8 cellular contexts compared by ENCODE assay signal in genomic region chr1:151058682-151059341, GRCh38. TPM values are rescaled to one million over a fixed set of nuclear protein-coding genes. Genes with fewer than 3 reads are reported as not detected.
DNase-seq lines count a peak whose midpoint lies in the region; ATAC-seq, FAIRE-seq and TF ChIP-seq lines count a peak whose summit lies in the region.

No MANE protein-coding gene starts in this region.

- WGBS in smooth muscle cell (ENCODE audit: low lambda C conversion rate): 2% methylated on average over 18 of the region's 18 CpGs

- FAIRE-seq in H54 (lab: Jason Lieb, UNC): no peak

- H3K27ac ChIP-seq in ascending aorta (peak overlapping the region; percentile 96), iPS-20b (ENCODE audit: low read length) (peak overlapping the region; percentile 86), smooth muscle cell (ENCODE audit: low read depth) (peak overlapping the region; percentile 98)

- TF ChIP-seq CTCF in ascending aorta (IDR thresholded peaks at IDR 0.05): no peak
- no peak for TF ChIP-seq CTCF in smooth muscle cell (IDR thresholded peaks at IDR 0.05; ENCODE audit: borderline replicate concordance, insufficient read depth, poor library complexity, severe bottlenecking)

- H2AFZ ChIP-seq in smooth muscle cell (ENCODE audit: low read depth): no peak overlapping the region

- peaks cover 53% of the 10 kb centered on the region for H4K20me1 ChIP-seq in smooth muscle cell (ENCODE audit: low read depth)

- peaks cover 27% of the 10 kb centered on the region for H3F3A ChIP-seq in smooth muscle cell (ENCODE audit: low read depth)

- H3K79me2 ChIP-seq in smooth muscle cell (ENCODE audit: low read depth): peaks cover 96% of the 10 kb centered on the region

- H3K4me1 ChIP-seq in ascending aorta: peaks cover 0 to 37% of the 10 kb centered on the region in 2 donors
- H3K4me1 ChIP-seq in iPS-20b (ENCODE audit: insufficient read depth, low read length): peaks cover 14% of the 10 kb centered on the region
- peaks cover 27% of the 10 kb centered on the region for H3K4me1 ChIP-seq in smooth muscle cell (ENCODE audit: low read depth)

- H3K36me3 ChIP-seq in ascending aorta (peaks cover 24 to 30% of the 10 kb centered on the region in 2 donors), iPS-20b (ENCODE audit: insufficient read depth, low read depth, low read length) (peaks cover 38% of the 10 kb centered on the region), smooth muscle cell (ENCODE audit: low read depth) (peaks cover 3% of the 10 kb centered on the region)

- peak overlapping the region; percentile 89; the same call in 1 of the 2 replicates for H3K9ac ChIP-seq in iPS-20b (ENCODE audit: low read depth, low read length)
- peak overlapping the region; percentile 98 for H3K9ac ChIP-seq in smooth muscle cell (ENCODE audit: low read depth)

- no peak for TF ChIP-seq POLR2A in H54 (IDR thresholded peaks at IDR 0.05; ENCODE audit: low read depth, low read length)

- no peak for ATAC-seq in HG03039 (IDR thresholded peaks at IDR 0.05; ENCODE audit: unreplicated experiment)

- no peaks in the 10 kb centered on the region for H3K9me3 ChIP-seq in ascending aorta
- no peaks in the 10 kb centered on the region for H3K9me3 ChIP-seq in iPS-20b (ENCODE audit: insufficient read depth, low read depth, low read length)
- no peaks in the 10 kb centered on the region for H3K9me3 ChIP-seq in smooth muscle cell (replicated peaks; ENCODE audit: low read depth)

- H3K27me3 ChIP-seq in ascending aorta: no peaks in the 10 kb centered on the region
- H3K27me3 ChIP-seq in iPS-20b (ENCODE audit: insufficient read depth, low read length): no peaks in the 10 kb centered on the region
- no peaks in the 10 kb centered on the region for H3K27me3 ChIP-seq in smooth muscle cell (ENCODE audit: low read depth)

- H3K4me3 ChIP-seq in ascending aorta: peak overlapping the region; percentile 83 to 93
- H3K4me3 ChIP-seq in iPS-20b (ENCODE audit: low read length): peak overlapping the region; percentile 95
- H3K4me3 ChIP-seq in smooth muscle cell: peak overlapping the region; percentile 100

- peak overlapping the region; percentile 98 for H3K4me2 ChIP-seq in smooth muscle cell

- intact Hi-C loops in ascending aorta (cut with DNase I): loop anchor here (1.0 to 5.0 kb wide), 4 partner anchors 11 to 182 kb away; partner anchors contain the start of genes ARNT, GABPB2 and PRUNE1

- DNase-seq in GM03348 (ENCODE audit: low spot score) (peak; percentile 33), NCI-H146 treated with DMSO at 0.1 percent for 48 hours (lab: John Stamatoyannopoulos, UW; ENCODE audit: unreplicated experiment) (peak; percentile 10), ascending aorta (ENCODE audit: low spot score in 2 of 2) (no peak), smooth muscle cell (lab: John Stamatoyannopoulos, UW; ENCODE audit: unreplicated experiment) (no peak), H54 (ENCODE audit: insufficient read length, low spot score) (no peak), Ammon's horn (ENCODE audit: low spot score) (no peak)

RNA-seq across cellular contexts. Expression of gene CDC42SE1, which starts 0.6 kb away (rescaled TPM):
- total RNA-seq in ascending aorta (42.4 TPM), smooth muscle cell (63.3 and 75.9 TPM in 2 replicates)
- polyA plus RNA-seq in smooth muscle cell: 15.2 and 20.8 TPM in 2 replicates

RNA-seq across cellular contexts. Expression of gene MLLT11, which starts 1.4 kb away (rescaled TPM):
- total RNA-seq in ascending aorta: 3.6 TPM
- total RNA-seq in smooth muscle cell: 50.1 and 53.4 TPM in 2 replicates
- polyA plus RNA-seq in smooth muscle cell: 73.2 and 74.2 TPM in 2 replicates

RNA-seq across cellular contexts. Expression of gene C1orf56, which starts 11.3 kb away (rescaled TPM):
- total RNA-seq in ascending aorta (11.4 TPM), smooth muscle cell (1.2 and 1.6 TPM in 2 replicates)
- polyA plus RNA-seq in smooth muscle cell: 4.4 and 8.0 TPM in 2 replicates

RNA-seq across cellular contexts. Expression of gene GABPB2, which starts 11.7 kb away (rescaled TPM):
- total RNA-seq in ascending aorta: 3.7 TPM
- 3.6 and 9.1 TPM in 2 replicates for total RNA-seq in smooth muscle cell
- 1.3 and 3.0 TPM in 2 replicates for polyA plus RNA-seq in smooth muscle cell

RNA-seq across cellular contexts. Expression of gene BNIPL, which starts 22.4 kb away (rescaled TPM):
- total RNA-seq in ascending aorta: not detected
- 5.3 and 5.6 TPM in 2 replicates for total RNA-seq in smooth muscle cell
- 0.93 and 1.2 TPM in 2 replicates for polyA plus RNA-seq in smooth muscle cell

Comparison
In these comparisons a context has a peak if more than half of its experiments do, and no peak if none do; other contexts are left out.
1. DNase-seq: peak in GM03348 (single experiment) and NCI-H146 treated with DMSO at 0.1 percent for 48 hours (single experiment); none in ascending aorta (0 of 2), smooth muscle cell (single experiment), H54 (single experiment) and Ammon's horn (single experiment).
2. RNA of gene MLLT11, which starts 1.4 kb away (total RNA-seq): 50.1 to 53.4 TPM in smooth muscle cell; 3.6 TPM in ascending aorta (single experiment); every median in the first group is over 10 times any median in the second.
3. Peak in every context shown above with its lines, with median percentiles within 50 percentile points of each other: H3K27ac ChIP-seq and H3K4me3 ChIP-seq.